ENCODE assay signal across 28 cellular contexts in genomic region chr1:4928186-4928585, GRCh38.
"Had no signal": no experiment of that assay in that cellular context is flagged by ENCODE, and none has a peak within 500 bp of the region (broad histone marks: within the 10 kb centered on the region; RNA-seq: fewer than 3 reads in every experiment).

No MANE protein-coding gene starts in this region.

- H3K4me3 ChIP-seq: colonic mucosa, coronary artery, dorsolateral prefrontal cortex, esophagus muscularis mucosa, esophagus squamous epithelium, gastrocnemius medialis, gastroesophageal sphincter, heart left ventricle, heart right ventricle had no signal

- H3K36me3 ChIP-seq: colonic mucosa, esophagus muscularis mucosa, esophagus squamous epithelium, gastrocnemius medialis, gastroesophageal sphincter, heart left ventricle, heart right ventricle had no signal

- DNase-seq: colonic mucosa; cortex of kidney; dermis blood vessel endothelial cell; dorsolateral prefrontal cortex; effector CD4-positive, alpha-beta T cell; effector CD8-positive, alpha-beta T cell; effector memory CD4-positive, alpha-beta T cell; effector memory CD8-positive, alpha-beta T cell; endodermal cell; erythroblast; esophagus squamous epithelium; foreskin fibroblast; foreskin keratinocyte; foreskin melanocyte; gastrocnemius medialis; glutamatergic neuron; head of caudate nucleus; heart left ventricle; heart right ventricle had no signal

- H3K27ac ChIP-seq: colonic mucosa, coronary artery, dorsolateral prefrontal cortex, epithelial cell of prostate, esophagus muscularis mucosa, esophagus squamous epithelium, foreskin keratinocyte, gastrocnemius medialis, gastroesophageal sphincter, heart left ventricle, heart right ventricle had no signal

- ATAC-seq: effector memory CD8-positive, alpha-beta T cell; esophagus mucosa; foreskin keratinocyte; gastrocnemius medialis; gastroesophageal sphincter; heart left ventricle; heart right ventricle had no signal

- H3K27me3 ChIP-seq: colonic mucosa, foreskin keratinocyte, gastrocnemius medialis had no signal

- H3K4me1 ChIP-seq: colonic mucosa, esophagus muscularis mucosa, esophagus squamous epithelium, foreskin keratinocyte, gastrocnemius medialis, gastroesophageal sphincter had no signal

- H3K9me3 ChIP-seq: colonic mucosa, esophagus muscularis mucosa, esophagus squamous epithelium, gastrocnemius medialis, gastroesophageal sphincter, heart left ventricle had no signal

- FAIRE-seq: colon, endometrium, endothelial cell of umbilical vein, frontal cortex had no signal
